8 cellular contexts compared by ENCODE assay signal in the genomic region with DNA sequence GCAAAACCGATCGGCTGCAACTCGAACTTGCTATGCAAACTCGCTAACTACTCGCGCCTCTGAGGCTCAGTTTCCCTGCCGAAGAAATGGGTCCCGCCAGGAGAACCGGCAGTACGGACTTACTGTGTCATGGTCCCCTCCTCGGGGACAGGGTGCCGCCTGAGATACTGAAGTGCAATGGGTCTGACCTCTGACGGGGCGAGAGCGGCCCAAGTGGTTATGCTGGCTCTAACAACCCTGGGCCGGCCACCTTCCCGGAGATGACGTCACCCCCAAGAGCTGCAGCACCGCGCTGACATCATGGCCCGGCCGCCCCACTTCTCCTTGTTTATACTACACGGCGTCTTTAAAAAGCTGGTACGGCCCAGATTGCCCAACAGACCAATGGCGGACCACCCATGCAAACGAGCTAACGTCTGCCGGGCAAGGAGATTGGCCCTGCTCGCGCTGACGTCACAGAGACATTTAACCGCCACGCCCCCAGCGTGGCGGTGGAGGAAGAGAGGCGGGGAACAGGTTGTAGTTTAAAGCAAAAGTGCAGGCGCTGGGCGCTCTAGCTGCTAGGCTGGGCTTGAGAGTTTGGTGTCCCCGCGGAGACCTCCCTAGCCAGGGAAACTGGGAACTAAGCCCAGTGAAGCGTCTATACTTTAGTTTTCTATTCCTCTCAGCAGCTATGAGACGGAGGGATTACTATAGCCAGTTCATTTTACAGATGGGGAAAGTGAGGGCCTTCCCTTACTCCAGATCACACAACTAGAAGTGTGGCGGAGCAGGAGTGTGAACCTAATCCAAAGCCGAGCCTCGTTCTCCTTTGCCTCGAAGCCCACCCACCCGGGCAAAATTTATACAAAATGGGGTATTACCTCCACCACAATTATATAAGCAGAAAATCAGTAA. TPM values are rescaled to one million over a fixed set of nuclear protein-coding genes. Genes with fewer than 3 reads are reported as not detected.
DNase-seq lines count a peak whose midpoint lies in the region; ATAC-seq and TF ChIP-seq lines count a peak whose summit lies in the region.

No MANE protein-coding gene starts in this region.

- H3K36me3 ChIP-seq in spleen: peaks cover 0 to 16% (median 0%) of the 10 kb centered on the region in 6 donors

- intact Hi-C loops in spleen (cut with DNase I; ENCODE audit: low total_unique reads): loop anchor here (10.0 kb wide), 1 partner anchor 93 kb away; the partner anchor contains the start of gene FAF2

- H3K27ac ChIP-seq in spleen: peak overlapping the region; percentile 94 to 100 (median 99)

- peak; percentile 95 for DNase-seq in AG08396 (ENCODE audit: low spot score)
- DNase-seq in NCI-H345 treated with DMSO at 0.1 percent for 48 hours (lab: John Stamatoyannopoulos, UW; ENCODE audit: unreplicated experiment): peak; percentile 99
- DNase-seq in activated CD4-positive, CD25-positive, alpha-beta regulatory T cell treated with anti-CD3 and anti-CD28 coated beads, Interleukin-2, amount 50 U/mL, for 16 hours (ENCODE audit: low read depth, low spot score): peak; percentile 96
- DNase-seq in central memory CD8-positive, alpha-beta T cell (ENCODE audit: low spot score in 2 of 2): peak; percentile 91 to 97
- DNase-seq in inferior parietal cortex (ENCODE audit: extremely low spot score): peak; percentile 99
- DNase-seq in spleen: peak; percentile 99

- peak overlapping the region; percentile 97 for H3K27ac Mint-ChIP-seq in central memory CD8-positive, alpha-beta T cell (ENCODE audit: low read depth)

- 2 to 10% (median 3%) methylated on average over 18 to 48 of the region's 48 CpGs for whole genome bisulfite sequencing in spleen, 5 donors

- TF ChIP-seq POLR2A in spleen (IDR thresholded peaks at IDR 0.05): peak in 2 of 3 donors; percentile 37 to 51

- no peaks in the 10 kb centered on the region for H3K27me3 Mint-ChIP-seq in central memory CD8-positive, alpha-beta T cell

- no peaks in the 10 kb centered on the region for H3K9me3 ChIP-seq in spleen

- peak overlapping the region; percentile 92 for H3K4me3 Mint-ChIP-seq in central memory CD8-positive, alpha-beta T cell

- H3K36me3 Mint-ChIP-seq in central memory CD8-positive, alpha-beta T cell (ENCODE audit: insufficient read depth): peaks cover 44% of the 10 kb centered on the region

- no peaks in the 10 kb centered on the region for H3K27me3 ChIP-seq in spleen (replicated peaks in 1 of 7)

- TF ChIP-seq CTCF in spleen (IDR thresholded peaks at IDR 0.05 in 8 of 11, conservative IDR thresholded peaks at IDR 0.05 in 3 of 11): no peak

- peaks cover 80% of the 10 kb centered on the region for H3K4me1 Mint-ChIP-seq in central memory CD8-positive, alpha-beta T cell

- peaks cover 49 to 85% (median 81%) of the 10 kb centered on the region in 6 donors for H3K4me1 ChIP-seq in spleen

- ATAC-seq in GM19025 (IDR thresholded peaks at IDR 0.05; ENCODE audit: low read depth, unreplicated experiment) (peak; percentile 69), HG03342 (IDR thresholded peaks at IDR 0.05; ENCODE audit: unreplicated experiment) (peak; percentile 68)
- peak; percentile 76 for ATAC-seq in central memory CD8-positive, alpha-beta T cell (replicated peaks; ENCODE audit: extremely low read depth, poor library complexity, severe bottlenecking)

- peak overlapping the region; percentile 90 to 99 (median 98) for H3K4me3 ChIP-seq in spleen

- no peaks in the 10 kb centered on the region for H3K9me3 Mint-ChIP-seq in central memory CD8-positive, alpha-beta T cell

RNA-seq across cellular contexts. Expression of gene RNF44, which starts 0.7 kb away (rescaled TPM):
- 100 to 1,000 TPM in 6 of 7 donors, 10 to 100 TPM in 1; 75.1 to 143 (median 121) TPM for total RNA-seq in spleen
- polyA plus RNA-seq in spleen: 10 to 100 TPM; 28.0 to 82.1 (median 44.4) TPM

RNA-seq across cellular contexts. Expression of gene CDHR2, which starts 11.3 kb away (rescaled TPM):
- 1 to 10 TPM in 1 of 7 donors, under 1 TPM in 4, not detected in 2; 0.17 to 1.4 (median 0.54) TPM for total RNA-seq in spleen
- polyA plus RNA-seq in spleen: under 1 TPM; 0.02 to 0.26 (median 0.10) TPM

Comparison
In these comparisons a context has a peak if more than half of its experiments do, and no peak if none do; other contexts are left out.
1. Peak in every context shown above with its lines: DNase-seq, ATAC-seq, H3K4me3 ChIP-seq and H3K27ac ChIP-seq.